Comparison of ENCODE assay signal across 8 cellular contexts in genomic region chr1:12518956-12519707, GRCh38.
DNase-seq lines count a peak whose midpoint lies in the region; ATAC-seq lines count a peak whose summit lies in the region.

No MANE protein-coding gene starts in this region.

- ATAC-seq in GM21423 (IDR thresholded peaks at IDR 0.05; ENCODE audit: unreplicated experiment), result no peak
- no peak for ATAC-seq in HG03457 (IDR thresholded peaks at IDR 0.05; ENCODE audit: unreplicated experiment)

- peak; percentile 81 for DNase-seq in GM04504 (ENCODE audit: low read depth)
- DNase-seq in activated naive CD4-positive, alpha-beta T cell treated with anti-CD3 and anti-CD28 coated beads, Interleukin-2, amount 50 U/mL, for 16 hours, result peak; percentile 37
- DNase-seq in hippocampal formation (lab: John Stamatoyannopoulos, UW), result peak; percentile 21 to 36
- peak; percentile 59 to 66 for DNase-seq in stimulated activated CD4-positive, alpha-beta T cell treated with anti-CD3 and anti-CD28 coated beads, Interleukin-2, amount 100 ng/mL, for 24 hours
- DNase-seq in NCI-H2107 (lab: John Stamatoyannopoulos, UW), result no peak
- no peak for DNase-seq in DMS153 (lab: John Stamatoyannopoulos, UW)

Comparison
In these comparisons a context has a peak if more than half of its experiments do, and no peak if none do; other contexts are left out.
1. DNase-seq: peak in GM04504 (single experiment), activated naive CD4-positive, alpha-beta T cell treated with anti-CD3 and anti-CD28 coated beads, Interleukin-2, amount 50 U/mL, for 16 hours (single experiment), hippocampal formation (2 of 2) and stimulated activated CD4-positive, alpha-beta T cell treated with anti-CD3 and anti-CD28 coated beads, Interleukin-2, amount 100 ng/mL, for 24 hours (2 of 2); none in NCI-H2107 (single experiment) and DMS153 (single experiment).